ENCODE assay signal across 19 cellular contexts in genomic region chr12:93530358-93530757, GRCh38. TPM values are rescaled to one million over a fixed set of nuclear protein-coding genes. Genes with fewer than 3 reads are reported as not detected.
A peak's percentile ranks its signal among the peaks of the same experiment; 100 is the strongest.
DNase-seq lines count a peak whose midpoint lies in the region; ATAC-seq and TF ChIP-seq lines count a peak whose summit lies in the region.
"Had no signal": no experiment of that assay in that cellular context is flagged by ENCODE, and none has a peak within 500 bp of the region (broad histone marks: within the 10 kb centered on the region; RNA-seq: fewer than 3 reads in every experiment).

No MANE protein-coding gene starts in this region.

- no peaks in the 10 kb centered on the region for H3K36me3 ChIP-seq in OCI-LY7 (ENCODE audit: insufficient read depth, low read length)
- H3K36me3 ChIP-seq in prostate gland: no peaks in the 10 kb centered on the region
- H3K36me3 ChIP-seq in sigmoid colon: no peaks in the 10 kb centered on the region
- H3K36me3 ChIP-seq: breast epithelium, neural progenitor cell had no signal

- CTCF ChIA-PET in activated CD4-positive, alpha-beta memory T cell treated with anti-CD3 and anti-CD28 coated beads, Interleukin-2, amount 10 ng/mL, durations not matched to agents 7 days and 5 days (lab: Charles Lee): interaction anchor here (1.0 kb wide), 1 partner anchor 571 kb away, joined by 8 read pairs; no protein-coding TSS in a partner anchor
- CTCF ChIA-PET in activated CD4-positive, alpha-beta memory T cell treated with anti-CD3 and anti-CD28 coated beads for 36 hours (lab: Charles Lee): no interaction called here
- CTCF ChIA-PET in OCI-LY7 (lab: Charles Lee; ENCODE audit: unreplicated experiment): no interaction called here

- no peaks in the 10 kb centered on the region for H3K9me2 ChIP-seq in OCI-LY7 (ENCODE audit: insufficient read depth, low read length)

- TF ChIP-seq EP300 in sigmoid colon (IDR thresholded peaks at IDR 0.05): no peak

- peak overlapping the region; percentile 24 for H3K4me2 ChIP-seq in OCI-LY7 (ENCODE audit: low read length)
- H3K4me2 ChIP-seq: neural progenitor cell had no signal

- no peaks in the 10 kb centered on the region for H3K79me2 ChIP-seq in OCI-LY7 (ENCODE audit: insufficient read depth, low read depth, low read length)

- TF ChIP-seq CTCF in OCI-LY7 (conservative IDR thresholded peaks at IDR 0.05; ENCODE audit: low read length) (no peak), prostate gland (IDR thresholded peaks at IDR 0.05) (no peak), sigmoid colon (IDR thresholded peaks at IDR 0.05) (no peak)

- no peak overlapping the region for H3K4me3 Mint-ChIP-seq in activated CD4-positive, alpha-beta memory T cell treated with anti-CD3 and anti-CD28 coated beads, Interleukin-2, amount 10 ng/mL, durations not matched to agents 7 days and 5 days
- no peak overlapping the region for H3K4me3 Mint-ChIP-seq in activated CD4-positive, alpha-beta memory T cell treated with anti-CD3 and anti-CD28 coated beads for 36 hours
- H3K4me3 Mint-ChIP-seq in effector memory CD8-positive, alpha-beta T cell: peak overlapping the region in 1 of 2 donors; percentile 21
- H3K4me3 Mint-ChIP-seq: neural progenitor cell had no signal

- BruUV-seq in OCI-LY7 (replicated peaks; lab: Mats Ljungman, UMichigan): no TSS peak

- H3K9me3 ChIP-seq in OCI-LY7 (ENCODE audit: low read length) (no peaks in the 10 kb centered on the region), prostate gland (no peaks in the 10 kb centered on the region), sigmoid colon (no peaks in the 10 kb centered on the region)
- H3K9me3 ChIP-seq: breast epithelium had no signal

- H3K27ac ChIP-seq in OCI-LY7 (ENCODE audit: low read depth, low read length, poor library complexity, severe bottlenecking) (no peak overlapping the region), prostate gland (peak overlapping the region; percentile 57 to 67), sigmoid colon (no peak overlapping the region)
- H3K27ac ChIP-seq: breast epithelium, neural progenitor cell had no signal

- H3K27ac Mint-ChIP-seq in activated CD4-positive, alpha-beta memory T cell treated with anti-CD3 and anti-CD28 coated beads, Interleukin-2, amount 10 ng/mL, durations not matched to agents 7 days and 5 days: peak overlapping the region; percentile 41
- H3K27ac Mint-ChIP-seq in activated CD4-positive, alpha-beta memory T cell treated with anti-CD3 and anti-CD28 coated beads for 36 hours: no peak overlapping the region
- peak overlapping the region; percentile 38 to 52 for H3K27ac Mint-ChIP-seq in effector memory CD8-positive, alpha-beta T cell
- H3K27ac Mint-ChIP-seq: neural progenitor cell had no signal

- H3K27me3 ChIP-seq in prostate gland (replicated peaks; ENCODE audit: insufficient read depth) (no peaks in the 10 kb centered on the region), sigmoid colon (no peaks in the 10 kb centered on the region)
- H3K27me3 ChIP-seq: breast epithelium, neural progenitor cell had no signal

- DNase-seq in activated CD4-positive, alpha-beta memory T cell treated with anti-CD3 and anti-CD28 coated beads, Interleukin-2, amount 10 ng/mL, durations not matched to agents 7 days and 5 days: no peak
- no peak for DNase-seq in activated CD4-positive, alpha-beta memory T cell treated with anti-CD3 and anti-CD28 coated beads for 36 hours
- DNase-seq in OCI-LY7 (ENCODE audit: low spot score) (no peak), prostate gland (ENCODE audit: low spot score) (no peak), sigmoid colon (no peak), NAMALWA (ENCODE audit: low spot score) (no peak)
- DNase-seq in effector memory CD8-positive, alpha-beta T cell: no peak
- DNase-seq: CD8-positive, alpha-beta memory T cell; effector memory CD4-positive, alpha-beta T cell; left cardiac atrium; NCI-H1694; NCI-H345; retina; stimulated activated naive CD4-positive, alpha-beta T cell treated with Interleukin-2 at 50 U/mL for 16 hours had no signal

- H4K20me1 ChIP-seq in OCI-LY7 (ENCODE audit: insufficient read depth, low read length): no peaks in the 10 kb centered on the region

- no peak overlapping the region for H3K4me3 ChIP-seq in OCI-LY7 (ENCODE audit: low read depth, low read length, poor library complexity, severe bottlenecking)
- H3K4me3 ChIP-seq in prostate gland: no peak overlapping the region
- H3K4me3 ChIP-seq in sigmoid colon: no peak overlapping the region
- H3K4me3 ChIP-seq: breast epithelium, neural progenitor cell had no signal

- no peaks in the 10 kb centered on the region for H3K9me3 Mint-ChIP-seq in activated CD4-positive, alpha-beta memory T cell treated with anti-CD3 and anti-CD28 coated beads, Interleukin-2, amount 10 ng/mL, durations not matched to agents 7 days and 5 days
- no peaks in the 10 kb centered on the region for H3K9me3 Mint-ChIP-seq in activated CD4-positive, alpha-beta memory T cell treated with anti-CD3 and anti-CD28 coated beads for 36 hours
- no peaks in the 10 kb centered on the region for H3K9me3 Mint-ChIP-seq in effector memory CD8-positive, alpha-beta T cell
- H3K9me3 Mint-ChIP-seq: CD8-positive, alpha-beta memory T cell had no signal

- intact Hi-C loops in activated CD4-positive, alpha-beta memory T cell treated with anti-CD3 and anti-CD28 coated beads for 36 hours (cut with micrococcal nuclease): no loop called here
- intact Hi-C loops in OCI-LY7 (cut with micrococcal nuclease; ENCODE audit: unreplicated experiment) (no loop called here), prostate gland (cut with DNase I) (no loop called here), sigmoid colon (cut with DNase I) (no loop called here)

- H3K27me3 Mint-ChIP-seq in activated CD4-positive, alpha-beta memory T cell treated with anti-CD3 and anti-CD28 coated beads, Interleukin-2, amount 10 ng/mL, durations not matched to agents 7 days and 5 days: no peaks in the 10 kb centered on the region
- no peaks in the 10 kb centered on the region for H3K27me3 Mint-ChIP-seq in activated CD4-positive, alpha-beta memory T cell treated with anti-CD3 and anti-CD28 coated beads for 36 hours
- peaks cover 6 to 40% of the 10 kb centered on the region in 2 donors for H3K27me3 Mint-ChIP-seq in effector memory CD8-positive, alpha-beta T cell

- peak overlapping the region; percentile 12; the same call in 1 of the 2 replicates for H2AFZ ChIP-seq in OCI-LY7 (ENCODE audit: low read length)
- H2AFZ ChIP-seq: neural progenitor cell had no signal

- H3K36me3 Mint-ChIP-seq in activated CD4-positive, alpha-beta memory T cell treated with anti-CD3 and anti-CD28 coated beads, Interleukin-2, amount 10 ng/mL, durations not matched to agents 7 days and 5 days (ENCODE audit: low read depth): no peaks in the 10 kb centered on the region
- H3K36me3 Mint-ChIP-seq in activated CD4-positive, alpha-beta memory T cell treated with anti-CD3 and anti-CD28 coated beads for 36 hours: no peaks in the 10 kb centered on the region
- H3K36me3 Mint-ChIP-seq in effector memory CD8-positive, alpha-beta T cell (ENCODE audit: insufficient read depth): no peaks in the 10 kb centered on the region
- H3K36me3 Mint-ChIP-seq: CD8-positive, alpha-beta memory T cell; neural progenitor cell had no signal

- POLR2A ChIA-PET in activated CD4-positive, alpha-beta memory T cell treated with anti-CD3 and anti-CD28 coated beads, Interleukin-2, amount 10 ng/mL, durations not matched to agents 7 days and 5 days (lab: Charles Lee): interaction anchor here (1.0 kb wide), 1 partner anchor 11 kb away, joined by 3 read pairs; no protein-coding TSS in a partner anchor
- POLR2A ChIA-PET in activated CD4-positive, alpha-beta memory T cell treated with anti-CD3 and anti-CD28 coated beads for 36 hours (lab: Charles Lee): interaction anchor here (0.7 kb wide), 1 partner anchor 13 kb away, joined by 3 read pairs; no protein-coding TSS in a partner anchor
- POLR2A ChIA-PET in OCI-LY7 (lab: Charles Lee): interaction anchor here (0.6 kb wide), 2 partner anchors 29 to 592 kb away, joined by 3 read pairs; no protein-coding TSS in a partner anchor

- peaks cover 7% of the 10 kb centered on the region for H3K4me1 ChIP-seq in OCI-LY7 (ENCODE audit: insufficient read depth, low read length, poor library complexity, severe bottlenecking)
- no peaks in the 10 kb centered on the region for H3K4me1 ChIP-seq in prostate gland (replicated peaks)
- H3K4me1 ChIP-seq in sigmoid colon: no peaks in the 10 kb centered on the region
- H3K4me1 ChIP-seq: breast epithelium, neural progenitor cell had no signal

- ATAC-seq in effector memory CD8-positive, alpha-beta T cell (replicated peaks): no peak
- ATAC-seq in GM18505 (IDR thresholded peaks at IDR 0.05; ENCODE audit: unreplicated experiment): no peak
- ATAC-seq: activated CD4-positive, CD25-positive, alpha-beta regulatory T cell treated with anti-CD3 and anti-CD28 coated beads, Interleukin-2, amount 50 U/mL, for 24 hours; left cardiac atrium; Right ventricle myocardium inferior had no signal

- 60% methylated on average over 5 of the region's 5 CpGs for WGBS in prostate gland
- 53 to 81% methylated on average over 5 of the region's 5 CpGs for WGBS in sigmoid colon, 2 donors

- TF ChIP-seq POLR2A in prostate gland (IDR thresholded peaks at IDR 0.05): no peak
- no peak for TF ChIP-seq POLR2A in sigmoid colon (IDR thresholded peaks at IDR 0.05)
- TF ChIP-seq POLR2A in GM18505 (IDR thresholded peaks at IDR 0.05; ENCODE audit: borderline replicate concordance, extremely low read depth, insufficient read depth, insufficient read length): no peak

- peaks cover 14% of the 10 kb centered on the region for H3K4me1 Mint-ChIP-seq in activated CD4-positive, alpha-beta memory T cell treated with anti-CD3 and anti-CD28 coated beads, Interleukin-2, amount 10 ng/mL, durations not matched to agents 7 days and 5 days
- H3K4me1 Mint-ChIP-seq in activated CD4-positive, alpha-beta memory T cell treated with anti-CD3 and anti-CD28 coated beads for 36 hours (ENCODE audit: low read depth): peaks cover 3% of the 10 kb centered on the region
- peaks cover 5 to 10% of the 10 kb centered on the region in 2 donors for H3K4me1 Mint-ChIP-seq in effector memory CD8-positive, alpha-beta T cell (ENCODE audit: low read depth in 2 of 2)

RNA-seq across cellular contexts. Expression of gene SOCS2, which starts 42.1 kb away (rescaled TPM):
- total RNA-seq in activated CD4-positive, alpha-beta memory T cell treated with anti-CD3 and anti-CD28 coated beads, Interleukin-2, amount 10 ng/mL, durations not matched to agents 7 days and 5 days: 10 to 100 TPM; 44.3 to 47.3 TPM
- 10 to 100 TPM; 22.9 to 23.1 TPM for total RNA-seq in activated CD4-positive, alpha-beta memory T cell treated with anti-CD3 and anti-CD28 coated beads for 36 hours
- total RNA-seq in OCI-LY7 (2014; rRNA removed; shearing (Covaris generic)): not detected in 2 replicates
- total RNA-seq in OCI-LY7 (2022): not detected in 2 replicates
- 100 to 1,000 TPM; 125 to 273 TPM for total RNA-seq in prostate gland
- 100 to 1,000 TPM in 2 of 4 donors, 10 to 100 TPM in 2; 75.2 to 118 (median 98.1) TPM for total RNA-seq in sigmoid colon
- 10 to 100 TPM; 17.5 to 27.3 (median 24.6) TPM for polyA plus RNA-seq in sigmoid colon

Comparison
In these comparisons a context has a peak if more than half of its experiments do, and no peak if none do; other contexts are left out.
1. H3K27ac ChIP-seq: peak in prostate gland (2 of 2); none in OCI-LY7 (single experiment) and sigmoid colon (0 of 4).
2. RNA of gene SOCS2, which starts 42.1 kb away (total RNA-seq): 125 to 273 TPM in prostate gland, 75.2 to 118 TPM in sigmoid colon, 44.3 to 47.3 TPM in activated CD4-positive, alpha-beta memory T cell treated with anti-CD3 and anti-CD28 coated beads, Interleukin-2, amount 10 ng/mL, durations not matched to agents 7 days and 5 days and 22.9 to 23.1 TPM in activated CD4-positive, alpha-beta memory T cell treated with anti-CD3 and anti-CD28 coated beads for 36 hours; not detected in OCI-LY7; every median in the first group is over 10 times any median in the second.